In genomic region chr16:88453621-88454314, GRCh38 we compare ENCODE assay signal across 8 cellular contexts. TPM values are rescaled to one million over a fixed set of nuclear protein-coding genes. Genes with fewer than 3 reads are reported as not detected.
DNase-seq lines count a peak whose midpoint lies in the region; ATAC-seq and TF ChIP-seq lines count a peak whose summit lies in the region.

No MANE protein-coding gene starts in this region.

- intact Hi-C loops in ascending aorta (cut with DNase I) = loop anchor here (2.0 to 5.0 kb wide), 5 partner anchors 81 to 404 kb away; partner anchors contain the start of genes CTU2, GALNS, MVD and RNF166
- intact Hi-C loops in right lobe of liver (cut with DNase I) = no loop called here

- peaks cover 39% of the 10 kb centered on the region for H3K4me1 ChIP-seq in CD8-positive, alpha-beta memory T cell (ENCODE audit: insufficient read depth, low read length)
- peaks cover 7 to 24% of the 10 kb centered on the region in 2 donors for H3K4me1 ChIP-seq in ascending aorta
- H3K4me1 ChIP-seq in right lobe of liver = peaks cover 0 to 21% (median 6%) of the 10 kb centered on the region in 4 donors
- peaks cover 38% of the 10 kb centered on the region for H3K4me1 ChIP-seq in suprapubic skin

- peaks cover 0 to 9% (median 0%) of the 10 kb centered on the region in 3 donors for H3K36me3 Mint-ChIP-seq in CD8-positive, alpha-beta memory T cell

- peak overlapping the region; percentile 89 to 98 (median 94) for H3K4me3 Mint-ChIP-seq in CD8-positive, alpha-beta memory T cell

- DNase-seq in CD8-positive, alpha-beta memory T cell = peak in 2 of 5 donors; percentile 52 to 61
- DNase-seq in LNCaP clone FGC (ENCODE audit: low read depth) (no peak), ascending aorta (ENCODE audit: low spot score in 2 of 2) (no peak), right lobe of liver (peak in 1 of 3 donors; percentile 45), suprapubic skin (ENCODE audit: low spot score in 2 of 2) (no peak), middle frontal gyrus (ENCODE audit: extremely low spot score, low spot score) (no peak), cerebellum (ENCODE audit: low spot score) (no peak), GOT3 (lab: John Stamatoyannopoulos, UW) (no peak)

- POLR2A ChIA-PET in CD8-positive, alpha-beta memory T cell (lab: Charles Lee) = interaction anchor here (0.7 to 1.5 kb wide), 3 partner anchors 24 to 116 kb away, joined by 4 read pairs; partner anchors contain the start of gene ZC3H18

- TF ChIP-seq EP300 in suprapubic skin (IDR thresholded peaks at IDR 0.05) = no peak

- CTCF ChIA-PET in CD8-positive, alpha-beta memory T cell (lab: Charles Lee) = interaction anchor here (1.1 to 2.4 kb wide), 4 partner anchors 10 to 333 kb away, joined by 3 to 7 read pairs (median 4); no protein-coding TSS in a partner anchor

- no peaks in the 10 kb centered on the region for H3K27me3 ChIP-seq in CD8-positive, alpha-beta memory T cell (ENCODE audit: insufficient read depth, low read length, poor library complexity, severe bottlenecking)
- no peaks in the 10 kb centered on the region for H3K27me3 ChIP-seq in ascending aorta
- H3K27me3 ChIP-seq in right lobe of liver = no peaks in the 10 kb centered on the region
- H3K27me3 ChIP-seq in suprapubic skin = no peaks in the 10 kb centered on the region

- no peak for TF ChIP-seq CTCF in LNCaP clone FGC (IDR thresholded peaks at IDR 0.05; ENCODE audit: control insufficient read depth, extremely low read depth, insufficient read depth)
- no peak for TF ChIP-seq CTCF in ascending aorta (IDR thresholded peaks at IDR 0.05)
- no peak for TF ChIP-seq CTCF in right lobe of liver (IDR thresholded peaks at IDR 0.05)
- no peak for TF ChIP-seq CTCF in suprapubic skin (IDR thresholded peaks at IDR 0.05)

- ATAC-seq in right lobe of liver = no peak

- H3K27me3 Mint-ChIP-seq in CD8-positive, alpha-beta memory T cell = no peaks in the 10 kb centered on the region

- WGBS in right lobe of liver (ENCODE audit: insufficient coverage, low coverage, low lambda C conversion rate, missing lambda C conversion rate) = 0% methylated on average over 12 of the region's 77 CpGs
- no CpG with 5 or more reads among the region's 77 CpGs for WGBS in suprapubic skin

- H3K9me3 ChIP-seq in CD8-positive, alpha-beta memory T cell (ENCODE audit: low read length) = no peaks in the 10 kb centered on the region
- H3K9me3 ChIP-seq in ascending aorta (no peaks in the 10 kb centered on the region), right lobe of liver (no peaks in the 10 kb centered on the region), suprapubic skin (no peaks in the 10 kb centered on the region)

- peaks cover 24 to 38% (median 28%) of the 10 kb centered on the region in 3 donors for H3K4me1 Mint-ChIP-seq in CD8-positive, alpha-beta memory T cell

- H3K9me3 Mint-ChIP-seq in CD8-positive, alpha-beta memory T cell = no peaks in the 10 kb centered on the region

- peak overlapping the region in 7 of 8 donors; percentile 57 to 98 (median 75) for H3K27ac Mint-ChIP-seq in CD8-positive, alpha-beta memory T cell

- H3K27ac ChIP-seq in CD8-positive, alpha-beta memory T cell (ENCODE audit: low read depth, low read length) = peak overlapping the region; percentile 83
- H3K27ac ChIP-seq in ascending aorta = peak overlapping the region in 1 of 2 donors; percentile 27
- peak overlapping the region in 2 of 3 donors; percentile 58 to 86 for H3K27ac ChIP-seq in right lobe of liver
- no peak overlapping the region for H3K27ac ChIP-seq in suprapubic skin

- peak overlapping the region; percentile 70 for H3K4me3 ChIP-seq in CD8-positive, alpha-beta memory T cell (ENCODE audit: low read length)
- H3K4me3 ChIP-seq in LNCaP clone FGC (ENCODE audit: low read depth, low read length) (peak overlapping the region; percentile 66), ascending aorta (peak overlapping the region; percentile 75 to 84), right lobe of liver (peak overlapping the region; percentile 43 to 71 (median 58)), suprapubic skin (peak overlapping the region; percentile 65)

- TF ChIP-seq POLR2A in right lobe of liver (IDR thresholded peaks at IDR 0.05) = no peak
- no peak for TF ChIP-seq POLR2A in suprapubic skin (IDR thresholded peaks at IDR 0.05)

- no peaks in the 10 kb centered on the region for H3K36me3 ChIP-seq in CD8-positive, alpha-beta memory T cell (ENCODE audit: insufficient read depth, low read length)
- H3K36me3 ChIP-seq in ascending aorta (no peaks in the 10 kb centered on the region), right lobe of liver (no peaks in the 10 kb centered on the region), suprapubic skin (no peaks in the 10 kb centered on the region)

RNA-seq across cellular contexts. Expression of gene ZFPM1, which starts 0.7 kb away (rescaled TPM):
- 10 to 100 TPM; 15.5 to 16.7 TPM for total RNA-seq in CD8-positive, alpha-beta memory T cell
- polyA plus RNA-seq in CD8-positive, alpha-beta memory T cell = 0.71 TPM
- 5.5 TPM for total RNA-seq in ascending aorta
- 10 to 100 TPM in 2 of 6 experiments, 1 to 10 TPM in 4; 3.8 to 15.5 (median 8.3) TPM for total RNA-seq in right lobe of liver
- total RNA-seq in suprapubic skin = 1 to 10 TPM; 4.2 to 9.3 (median 5.1) TPM
- 2.8 TPM for total RNA-seq in cerebellum
